In the genomic region with DNA sequence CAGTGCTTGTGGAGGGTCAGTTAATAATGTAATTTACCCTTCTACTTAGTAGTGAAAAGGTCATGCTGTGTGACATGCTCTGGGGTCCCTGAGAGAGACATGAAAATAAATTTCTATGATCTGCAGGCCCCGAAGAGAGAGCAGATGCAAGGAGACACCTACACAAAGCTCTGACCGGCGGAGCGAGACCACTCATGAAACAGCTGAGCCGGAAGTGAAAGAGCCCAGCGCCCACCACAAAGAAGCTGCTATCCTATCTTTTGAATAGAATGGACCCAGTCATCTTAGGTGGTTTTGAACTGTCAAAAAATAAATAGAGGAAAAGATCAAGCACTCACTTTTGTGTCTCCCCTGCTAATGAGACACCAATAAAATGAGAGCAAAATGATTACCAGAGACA, we compare ENCODE assay signal across 11 cellular contexts.
DNase-seq lines count a peak whose midpoint lies in the region; ATAC-seq and TF ChIP-seq lines count a peak whose summit lies in the region.
"Had no signal": no experiment of that assay in that cellular context is flagged by ENCODE, and none has a peak within 500 bp of the region (broad histone marks: within the 10 kb centered on the region; RNA-seq: fewer than 3 reads in every experiment).

No MANE protein-coding gene starts in this region.

- no peaks in the 10 kb centered on the region for H3K9me3 ChIP-seq in MM.1S (replicated peaks; ENCODE audit: insufficient read depth, low read length)
- H3K9me3 ChIP-seq in body of pancreas: no peaks in the 10 kb centered on the region

- H3K27ac Mint-ChIP-seq in activated B cell treated with CpG ODN at 0.5 μM for 24 hours: peak overlapping the region; percentile 19
- no peak overlapping the region for H3K27ac Mint-ChIP-seq in activated CD4-positive, alpha-beta T cell treated with anti-CD3 and anti-CD28 coated beads, Interleukin-2, amount 10 ng/mL, durations not matched to agents 24 days and 14 days
- no peak overlapping the region for H3K27ac Mint-ChIP-seq in progenitor cell of endocrine pancreas
- H3K27ac Mint-ChIP-seq: activated CD4-positive, alpha-beta T cell treated with anti-CD3 and anti-CD28 coated beads for 36 hours had no signal

- no peaks in the 10 kb centered on the region for H3K9me3 Mint-ChIP-seq in activated B cell treated with CpG ODN at 0.5 μM for 24 hours
- H3K9me3 Mint-ChIP-seq in activated CD4-positive, alpha-beta T cell treated with anti-CD3 and anti-CD28 coated beads, Interleukin-2, amount 10 ng/mL, durations not matched to agents 24 days and 14 days: no peaks in the 10 kb centered on the region
- no peaks in the 10 kb centered on the region for H3K9me3 Mint-ChIP-seq in progenitor cell of endocrine pancreas (ENCODE audit: low read depth)

- no peak overlapping the region for H3K4me3 ChIP-seq in MM.1S (ENCODE audit: low read length)
- no peak overlapping the region for H3K4me3 ChIP-seq in body of pancreas
- H3K4me3 ChIP-seq: PC-9 had no signal

- no peaks in the 10 kb centered on the region for H3K9me2 ChIP-seq in MM.1S (replicated peaks; ENCODE audit: insufficient read depth, low read length)

- H3K9ac ChIP-seq in MM.1S (ENCODE audit: low read length): no peak overlapping the region
- H3K9ac ChIP-seq: parathyroid adenoma had no signal

- DNase-seq in activated B cell treated with CpG ODN at 0.5 μM for 24 hours (no peak), MM.1S (no peak), progenitor cell of endocrine pancreas (ENCODE audit: low spot score, unreplicated experiment) (no peak), body of pancreas (no peak)
- no peak for DNase-seq in activated CD4-positive, alpha-beta T cell treated with anti-CD3 and anti-CD28 coated beads, Interleukin-2, amount 10 ng/mL, durations not matched to agents 24 days and 14 days
- DNase-seq: activated CD4-positive, alpha-beta T cell treated with anti-CD3 and anti-CD28 coated beads for 36 hours; PC-9 had no signal

- CTCF ChIA-PET in activated B cell treated with CpG ODN at 0.5 μM for 24 hours (lab: Charles Lee): no interaction called here

- POLR2A ChIA-PET in activated B cell treated with CpG ODN at 0.5 μM for 24 hours (lab: Charles Lee): interaction anchor here (0.8 kb wide), 1 partner anchor 766 kb away, joined by 3 read pairs; the partner anchor contains the start of gene ICE1

- H4K20me1 ChIP-seq in MM.1S (ENCODE audit: insufficient read depth, low read length): no peaks in the 10 kb centered on the region

- H2AFZ ChIP-seq in MM.1S (ENCODE audit: low read length): no peak overlapping the region
- H2AFZ ChIP-seq: parathyroid adenoma, PC-9 had no signal

- ATAC-seq in GM18873 (IDR thresholded peaks at IDR 0.05; ENCODE audit: low FRiP score, unreplicated experiment) (peak; percentile 89), GM21576 (IDR thresholded peaks at IDR 0.05; ENCODE audit: unreplicated experiment) (peak; percentile 98), HG03196 (IDR thresholded peaks at IDR 0.05; ENCODE audit: unreplicated experiment) (peak; percentile 93), activated B cell treated with CpG ODN at 0.5 μM for 24 hours (ENCODE audit: low read depth) (peak; percentile 81), body of pancreas (no peak)
- ATAC-seq: activated CD4-positive, alpha-beta T cell treated with anti-CD3 and anti-CD28 coated beads for 36 hours had no signal

- H3K27ac ChIP-seq in MM.1S (ENCODE audit: low read length) (no peak overlapping the region), body of pancreas (no peak overlapping the region)
- H3K27ac ChIP-seq: parathyroid adenoma, PC-9 had no signal

- TF ChIP-seq CTCF in activated B cell treated with CpG ODN at 0.5 μM for 24 hours (IDR thresholded peaks at IDR 0.05) (no peak), MM.1S (IDR thresholded peaks at IDR 0.05; ENCODE audit: low read length) (no peak), progenitor cell of endocrine pancreas (IDR thresholded peaks at IDR 0.05; ENCODE audit: unreplicated experiment) (no peak), body of pancreas (IDR thresholded peaks at IDR 0.05) (no peak)

- no peak overlapping the region for H3K4me2 ChIP-seq in MM.1S (ENCODE audit: low read depth, low read length)
- H3K4me2 ChIP-seq: PC-9 had no signal

- WGBS in body of pancreas, 2 donors: 76 to 78% methylated on average over 6 of the region's 6 CpGs

- H3K79me2 ChIP-seq in MM.1S (ENCODE audit: low read length): no peaks in the 10 kb centered on the region
- H3K79me2 ChIP-seq: parathyroid adenoma had no signal

- no peaks in the 10 kb centered on the region for H3K36me3 ChIP-seq in MM.1S (replicated peaks; ENCODE audit: insufficient read depth, low read length)
- no peaks in the 10 kb centered on the region for H3K36me3 ChIP-seq in body of pancreas (replicated peaks in 1 of 2; ENCODE audit: insufficient read depth in 1 of 2, low read depth in 2 of 2)

- no peaks in the 10 kb centered on the region for H3K36me3 Mint-ChIP-seq in activated B cell treated with CpG ODN at 0.5 μM for 24 hours (ENCODE audit: low read depth)
- no peaks in the 10 kb centered on the region for H3K36me3 Mint-ChIP-seq in activated CD4-positive, alpha-beta T cell treated with anti-CD3 and anti-CD28 coated beads, Interleukin-2, amount 10 ng/mL, durations not matched to agents 24 days and 14 days (ENCODE audit: low read depth)
- H3K36me3 Mint-ChIP-seq in progenitor cell of endocrine pancreas (ENCODE audit: insufficient read depth): no peaks in the 10 kb centered on the region

- peak overlapping the region; percentile 6 for H3K4me3 Mint-ChIP-seq in activated B cell treated with CpG ODN at 0.5 μM for 24 hours
- H3K4me3 Mint-ChIP-seq in activated CD4-positive, alpha-beta T cell treated with anti-CD3 and anti-CD28 coated beads, Interleukin-2, amount 10 ng/mL, durations not matched to agents 24 days and 14 days: no peak overlapping the region
- H3K4me3 Mint-ChIP-seq in progenitor cell of endocrine pancreas (ENCODE audit: low read depth): no peak overlapping the region
- H3K4me3 Mint-ChIP-seq: activated CD4-positive, alpha-beta T cell treated with anti-CD3 and anti-CD28 coated beads for 36 hours had no signal

- TF ChIP-seq POLR2A in body of pancreas (IDR thresholded peaks at IDR 0.05): no peak

- H3K4me1 Mint-ChIP-seq in activated B cell treated with CpG ODN at 0.5 μM for 24 hours: peaks cover 19% of the 10 kb centered on the region
- no peaks in the 10 kb centered on the region for H3K4me1 Mint-ChIP-seq in activated CD4-positive, alpha-beta T cell treated with anti-CD3 and anti-CD28 coated beads, Interleukin-2, amount 10 ng/mL, durations not matched to agents 24 days and 14 days
- H3K4me1 Mint-ChIP-seq in progenitor cell of endocrine pancreas (ENCODE audit: low read depth): peaks cover 9% of the 10 kb centered on the region
- H3K4me1 Mint-ChIP-seq: activated CD4-positive, alpha-beta T cell treated with anti-CD3 and anti-CD28 coated beads for 36 hours had no signal

- H3K27me3 ChIP-seq in MM.1S (replicated peaks; ENCODE audit: insufficient read depth, low read length) (no peaks in the 10 kb centered on the region), body of pancreas (no peaks in the 10 kb centered on the region)

- no peaks in the 10 kb centered on the region for H3F3A ChIP-seq in MM.1S (ENCODE audit: insufficient read depth, low read length)

- intact Hi-C loops in activated B cell treated with CpG ODN at 0.5 μM for 24 hours (cut with micrococcal nuclease): no loop called here
- intact Hi-C loops in activated CD4-positive, alpha-beta T cell treated with anti-CD3 and anti-CD28 coated beads, Interleukin-2, amount 10 ng/mL, durations not matched to agents 24 days and 14 days (cut with micrococcal nuclease): no loop called here
- intact Hi-C loops in body of pancreas (cut with DNase I): no loop called here

- H3K27me3 Mint-ChIP-seq in activated B cell treated with CpG ODN at 0.5 μM for 24 hours (no peaks in the 10 kb centered on the region), progenitor cell of endocrine pancreas (peaks cover 7% of the 10 kb centered on the region)
- H3K27me3 Mint-ChIP-seq in activated CD4-positive, alpha-beta T cell treated with anti-CD3 and anti-CD28 coated beads, Interleukin-2, amount 10 ng/mL, durations not matched to agents 24 days and 14 days: no peaks in the 10 kb centered on the region

- H3K4me1 ChIP-seq in MM.1S (ENCODE audit: low read length): 0 out of 2 replicates have a peak, but pooled peaks cover 4% of the 10 kb centered on the region
- no peaks in the 10 kb centered on the region for H3K4me1 ChIP-seq in body of pancreas
- H3K4me1 ChIP-seq: parathyroid adenoma had no signal
